13 cellular contexts compared by ENCODE assay signal in the genomic region with DNA sequence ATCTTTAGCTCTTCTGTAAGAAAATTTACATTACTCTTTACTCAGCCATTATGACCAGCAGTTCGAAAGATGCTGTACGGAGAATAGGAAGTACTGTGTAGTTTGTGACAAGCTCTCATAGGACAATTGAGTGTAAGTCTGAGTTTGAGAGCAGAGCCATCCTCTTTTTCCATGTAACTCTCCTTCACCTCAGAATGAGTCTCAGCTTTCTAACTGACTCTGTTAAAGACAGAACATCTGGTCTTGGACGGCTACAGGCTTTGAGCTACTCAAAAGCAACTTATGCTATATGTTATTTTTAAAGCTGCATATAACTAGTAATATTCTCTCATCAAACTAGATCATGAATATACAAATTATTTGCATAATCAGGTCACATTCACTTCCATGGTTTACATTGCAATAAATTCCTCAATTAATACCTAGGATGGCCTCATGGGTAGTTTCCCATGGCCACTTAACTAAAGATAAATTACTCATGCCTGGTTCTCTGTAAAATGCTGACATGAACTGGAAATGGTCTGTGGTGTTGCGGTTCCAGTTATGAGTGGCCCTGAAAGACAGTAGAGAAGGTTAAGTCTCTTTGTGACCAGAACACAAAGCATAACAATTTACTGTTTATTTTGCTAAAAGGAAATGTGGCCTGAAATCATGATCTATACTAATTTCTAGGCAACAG.
DNase-seq lines count a peak whose midpoint lies in the region; ATAC-seq and TF ChIP-seq lines count a peak whose summit lies in the region.
"Had no signal": no experiment of that assay in that cellular context is flagged by ENCODE, and none has a peak within 500 bp of the region (broad histone marks: within the 10 kb centered on the region; RNA-seq: fewer than 3 reads in every experiment).

No MANE protein-coding gene starts in this region.

- CTCF ChIA-PET in GM10248 (lab: Yijun Ruan, JAX), result interaction anchor here (1.6 to 1.8 kb wide), 2 partner anchors 9 to 12 kb away, joined by 4 to 5 read pairs; no protein-coding TSS in a partner anchor

- no peak overlapping the region for H3K27ac ChIP-seq in GM23248
- no peak overlapping the region for H3K27ac ChIP-seq in upper lobe of right lung
- H3K27ac ChIP-seq in brain microvascular endothelial cell, result no peak overlapping the region
- H3K27ac ChIP-seq: esophagus squamous epithelium, skin epidermis had no signal

- in situ Hi-C loops in GM23248 (cut with MboI), result no loop called here
- in situ Hi-C loops in brain microvascular endothelial cell (cut with HindIII; ENCODE audit: low pct_ligation_motif_present, low sequenced_read_pairs), result no loop called here

- H3K4me3 ChIP-seq in GM23248 (no peak overlapping the region), upper lobe of right lung (no peak overlapping the region), brain microvascular endothelial cell (ENCODE audit: low read depth, low read length) (no peak overlapping the region)
- H3K4me3 ChIP-seq: esophagus squamous epithelium, skin epidermis had no signal

- no peaks in the 10 kb centered on the region for H3K36me3 ChIP-seq in GM23248 (ENCODE audit: low read depth)
- no peaks in the 10 kb centered on the region for H3K36me3 ChIP-seq in upper lobe of right lung
- H3K36me3 ChIP-seq in brain microvascular endothelial cell (replicated peaks), result no peaks in the 10 kb centered on the region
- H3K36me3 ChIP-seq: esophagus squamous epithelium had no signal

- no peaks in the 10 kb centered on the region for H3F3A ChIP-seq in GM23248 (ENCODE audit: insufficient read depth)

- TF ChIP-seq CTCF in GM10248 (IDR thresholded peaks at IDR 0.05; ENCODE audit: control extremely low read depth, extremely low read depth, low read depth, missing control alignments) (no peak), upper lobe of right lung (IDR thresholded peaks at IDR 0.05) (no peak), brain microvascular endothelial cell (IDR thresholded peaks at IDR 0.05; ENCODE audit: low read depth, low read length, missing control alignments) (no peak)

- WGBS in GM23248 (ENCODE audit: low coverage in 1 of 2, low lambda C conversion rate in 2 of 2, missing lambda C conversion rate in 2 of 2), 2 experiments, result 51 to 52% methylated on average over 4 of the region's 4 CpGs

- H3K4me1 ChIP-seq in GM23248 (ENCODE audit: insufficient read depth) (no peaks in the 10 kb centered on the region), upper lobe of right lung (no peaks in the 10 kb centered on the region)
- H3K4me1 ChIP-seq: esophagus squamous epithelium had no signal

- no peak overlapping the region for H2AFZ ChIP-seq in GM23248

- DNase-seq in GM10248 (ENCODE audit: extremely low spot score) (peak; percentile 22), NCI-H2227 (lab: John Stamatoyannopoulos, UW; ENCODE audit: unreplicated experiment) (no peak), GM23248 (no peak), upper lobe of right lung (no peak), brain microvascular endothelial cell (no peak)
- DNase-seq: esophagus squamous epithelium, immature natural killer cell, naive B cell, NCI-H1417 treated with DMSO at 0.1 percent for 48 hours had no signal

- no peaks in the 10 kb centered on the region for H4K20me1 ChIP-seq in GM23248 (ENCODE audit: insufficient read depth)

- H3K9me3 ChIP-seq in GM23248 (ENCODE audit: low read depth) (no peaks in the 10 kb centered on the region), upper lobe of right lung (no peaks in the 10 kb centered on the region)
- H3K9me3 ChIP-seq: esophagus squamous epithelium had no signal

- no peaks in the 10 kb centered on the region for H3K9me2 ChIP-seq in GM23248 (ENCODE audit: insufficient read depth)

- H3K27me3 ChIP-seq in GM23248 (replicated peaks; ENCODE audit: insufficient read depth), result no peaks in the 10 kb centered on the region
- H3K27me3 ChIP-seq in upper lobe of right lung, result no peaks in the 10 kb centered on the region
- no peaks in the 10 kb centered on the region for H3K27me3 ChIP-seq in brain microvascular endothelial cell (replicated peaks)
- H3K27me3 ChIP-seq: esophagus squamous epithelium had no signal

- POLR2A ChIA-PET in GM10248 (lab: Yijun Ruan, JAX), result no interaction called here

- H3K4me2 ChIP-seq in GM23248 (ENCODE audit: unreplicated experiment), result no peak overlapping the region

- H3K9ac ChIP-seq in GM23248, result no peak overlapping the region

- H3K79me2 ChIP-seq in GM23248 (ENCODE audit: insufficient read depth), result no peaks in the 10 kb centered on the region

- ATAC-seq in GM18909 (IDR thresholded peaks at IDR 0.05; ENCODE audit: poor library complexity, unreplicated experiment), result peak; percentile 92
- peak; percentile 97 for ATAC-seq in GM21786 (IDR thresholded peaks at IDR 0.05; ENCODE audit: unreplicated experiment)
- peak; percentile 90 for ATAC-seq in HG03196 (IDR thresholded peaks at IDR 0.05; ENCODE audit: unreplicated experiment)
- no peak for ATAC-seq in upper lobe of right lung

- intact Hi-C loops in upper lobe of right lung (cut with DNase I), result no loop called here
